8 cellular contexts compared by ENCODE assay signal in the genomic region with DNA sequence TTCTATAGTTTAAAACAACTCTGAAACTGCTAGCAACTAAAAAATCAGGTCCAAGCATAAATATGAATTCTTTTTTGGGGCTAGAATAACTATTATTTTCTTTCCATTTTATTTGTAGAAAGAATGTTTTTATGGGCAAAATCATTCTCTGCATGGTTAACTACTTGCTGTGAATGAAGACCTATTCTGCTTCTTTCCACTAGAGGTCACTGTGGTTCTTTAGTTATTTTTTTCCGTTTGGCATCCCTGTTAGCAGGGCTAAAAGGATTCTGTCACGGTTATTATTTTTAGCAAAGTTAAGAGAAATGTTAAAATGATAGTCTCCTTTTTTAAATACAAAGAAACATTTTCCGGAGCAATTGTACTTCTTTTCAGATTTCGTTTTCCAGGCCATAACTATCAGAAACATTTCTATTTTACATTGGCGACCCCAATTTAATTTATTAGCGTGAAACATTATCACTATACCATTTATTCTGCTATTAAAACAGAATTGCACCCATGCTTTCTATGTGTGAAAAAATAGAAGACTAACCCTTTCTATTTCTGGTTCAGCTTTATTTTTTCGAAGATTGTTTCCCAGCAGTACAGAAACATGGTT.
A peak's percentile ranks its signal among the peaks of the same experiment; 100 is the strongest.
DNase-seq lines count a peak whose midpoint lies in the region; ATAC-seq and TF ChIP-seq lines count a peak whose summit lies in the region.

No MANE protein-coding gene starts in this region.

- TF ChIP-seq POLR2A in esophagus muscularis mucosa (IDR thresholded peaks at IDR 0.05; ENCODE audit: low read depth): no peak

- no peak overlapping the region for H3K4me2 ChIP-seq in parathyroid adenoma (ENCODE audit: low read length)

- ATAC-seq in GM21390 (IDR thresholded peaks at IDR 0.05; ENCODE audit: unreplicated experiment): peak; percentile 73

- 21% methylated on average over 7 of the region's 7 CpGs for WGBS in esophagus muscularis mucosa

- H3K79me2 ChIP-seq in parathyroid adenoma: no peaks in the 10 kb centered on the region

- intact Hi-C loops in esophagus muscularis mucosa (cut with DNase I): loop anchor here (10.0 kb wide), 4 partner anchors 189 to 819 kb away; no protein-coding TSS in a partner anchor

- H3K4me1 ChIP-seq in esophagus muscularis mucosa (peaks cover 0 to 8% (median 5%) of the 10 kb centered on the region in 4 donors), parathyroid adenoma (no peaks in the 10 kb centered on the region)
- H3K4me1 ChIP-seq in effector memory CD4-positive, alpha-beta T cell (ENCODE audit: control insufficient read depth, insufficient read depth, low read length, poor library complexity, severe bottlenecking): no peaks in the 10 kb centered on the region

- TF ChIP-seq CTCF in LNCaP clone FGC (IDR thresholded peaks at IDR 0.05; ENCODE audit: control insufficient read depth, extremely low read depth, insufficient read depth): peak; percentile 71
- peak; percentile 82 to 86 (median 84) for TF ChIP-seq CTCF in esophagus muscularis mucosa (IDR thresholded peaks at IDR 0.05)
- TF ChIP-seq CTCF in parathyroid adenoma (IDR thresholded peaks at IDR 0.05): peak; percentile 76

- H3K36me3 ChIP-seq in esophagus muscularis mucosa (no peaks in the 10 kb centered on the region), parathyroid adenoma (ENCODE audit: control insufficient read depth, insufficient read depth, low read length) (no peaks in the 10 kb centered on the region)
- no peaks in the 10 kb centered on the region for H3K36me3 ChIP-seq in effector memory CD4-positive, alpha-beta T cell (ENCODE audit: control insufficient read depth, insufficient read depth, low read length)

- H3K4me3 ChIP-seq in LNCaP clone FGC (ENCODE audit: low read depth, low read length) (no peak overlapping the region), esophagus muscularis mucosa (no peak overlapping the region), parathyroid adenoma (ENCODE audit: low read depth, low read length) (no peak overlapping the region)
- no peak overlapping the region for H3K4me3 ChIP-seq in effector memory CD4-positive, alpha-beta T cell (ENCODE audit: insufficient read depth, low read depth, low read length, poor library complexity, severe bottlenecking)

- H2AFZ ChIP-seq in parathyroid adenoma: no peak overlapping the region

- no peak overlapping the region for H3K27ac ChIP-seq in esophagus muscularis mucosa (replicated peaks in 1 of 4)
- H3K27ac ChIP-seq in parathyroid adenoma: no peak overlapping the region
- no peak overlapping the region for H3K27ac ChIP-seq in effector memory CD4-positive, alpha-beta T cell (ENCODE audit: insufficient read depth, low read length, poor library complexity, severe bottlenecking)

- H3K27me3 ChIP-seq in esophagus muscularis mucosa (no peaks in the 10 kb centered on the region), parathyroid adenoma (ENCODE audit: control insufficient read depth, insufficient read depth, low read length) (no peaks in the 10 kb centered on the region)
- H3K27me3 ChIP-seq in effector memory CD4-positive, alpha-beta T cell (replicated peaks; ENCODE audit: control insufficient read depth, insufficient read depth, low read length, poor library complexity, severe bottlenecking): peaks cover 7% of the 10 kb centered on the region

- no peak overlapping the region for H3K9ac ChIP-seq in parathyroid adenoma

- no peak for TF ChIP-seq EP300 in esophagus muscularis mucosa (IDR thresholded peaks at IDR 0.05)

- DNase-seq in DMS153 treated with DMSO at 0.1 percent for 48 hours (lab: John Stamatoyannopoulos, UW; ENCODE audit: unreplicated experiment) (peak; percentile 59), LNCaP clone FGC (ENCODE audit: low read depth) (no peak), SHP77 treated with DMSO at 0.1 percent for 48 hours (lab: John Stamatoyannopoulos, UW) (peak; percentile 27), esophagus muscularis mucosa (ENCODE audit: extremely low spot score) (no peak), mesenteric fat pad (ENCODE audit: low spot score) (no peak)
- no peak for DNase-seq in effector memory CD4-positive, alpha-beta T cell

- H3K9me3 ChIP-seq in esophagus muscularis mucosa (peaks cover 0 to 13% (median 2%) of the 10 kb centered on the region in 4 donors), parathyroid adenoma (ENCODE audit: control insufficient read depth, low read length) (no peaks in the 10 kb centered on the region)
- H3K9me3 ChIP-seq in effector memory CD4-positive, alpha-beta T cell (ENCODE audit: control insufficient read depth, low read length): no peaks in the 10 kb centered on the region

Comparison
In these comparisons a context has a peak if more than half of its experiments do, and no peak if none do; other contexts are left out.
1. DNase-seq: peak in DMS153 treated with DMSO at 0.1 percent for 48 hours (single experiment) and SHP77 treated with DMSO at 0.1 percent for 48 hours (single experiment); none in LNCaP clone FGC (single experiment), esophagus muscularis mucosa (single experiment), effector memory CD4-positive, alpha-beta T cell (0 of 3) and mesenteric fat pad (single experiment).
2. Peak in every context shown above with its lines, with median percentiles within 50 percentile points of each other: CTCF ChIP-seq.